ENCODE assay signal across 8 cellular contexts in genomic region chr3:36648241-36649034, GRCh38.
DNase-seq lines count a peak whose midpoint lies in the region; ATAC-seq and TF ChIP-seq lines count a peak whose summit lies in the region.

No MANE protein-coding gene starts in this region.

- H3K27me3 Mint-ChIP-seq in activated naive CD4-positive, alpha-beta T cell treated with anti-CD3 and anti-CD28 coated beads for 36 hours (ENCODE audit: low read depth): peaks cover 16% of the 10 kb centered on the region

- DNase-seq in Caki2 (ENCODE audit: low read depth) (peak; percentile 61), LHCN-M2 (ENCODE audit: low read depth) (peak; percentile 88), fibroblast of the aortic adventitia (ENCODE audit: low read depth) (peak; percentile 96), NCI-H82 treated with DMSO at 0.1 percent for 48 hours (lab: John Stamatoyannopoulos, UW; ENCODE audit: unreplicated experiment) (no peak), DMS 273 (lab: John Stamatoyannopoulos, UW; ENCODE audit: unreplicated experiment) (no peak)
- no peak for DNase-seq in activated naive CD4-positive, alpha-beta T cell treated with anti-CD3 and anti-CD28 coated beads for 36 hours
- no peak for DNase-seq in NK-92 treated with Interleukin-12 subunit alpha and Interleukin-12 subunit beta, amount 100 ng/mL, for 24 hours (lab: John Stamatoyannopoulos, UW)

- intact Hi-C loops in activated naive CD4-positive, alpha-beta T cell treated with anti-CD3 and anti-CD28 coated beads for 36 hours (cut with micrococcal nuclease): no loop called here

- in situ Hi-C loops in Caki2 (cut with HindIII; ENCODE audit: low pct_unique_long_range_greater_than_20kb, low sequenced_read_pairs): no loop called here

- no peak overlapping the region for H3K4me3 ChIP-seq in fibroblast of the aortic adventitia (ENCODE audit: low read depth, low read length)

- CTCF ChIA-PET in activated naive CD4-positive, alpha-beta T cell treated with anti-CD3 and anti-CD28 coated beads for 36 hours (lab: Charles Lee): no interaction called here

- H3K4me1 Mint-ChIP-seq in activated naive CD4-positive, alpha-beta T cell treated with anti-CD3 and anti-CD28 coated beads for 36 hours (ENCODE audit: low read depth): no peaks in the 10 kb centered on the region

- H3K4me3 Mint-ChIP-seq in activated naive CD4-positive, alpha-beta T cell treated with anti-CD3 and anti-CD28 coated beads for 36 hours: no peak overlapping the region

- ATAC-seq in GM21786 (IDR thresholded peaks at IDR 0.05; ENCODE audit: unreplicated experiment): peak; percentile 95

- no peak overlapping the region for H3K27ac Mint-ChIP-seq in activated naive CD4-positive, alpha-beta T cell treated with anti-CD3 and anti-CD28 coated beads for 36 hours

- TF ChIP-seq CTCF in fibroblast of the aortic adventitia (IDR thresholded peaks at IDR 0.05; ENCODE audit: insufficient read depth, low read length): no peak

- no peaks in the 10 kb centered on the region for H3K9me3 Mint-ChIP-seq in activated naive CD4-positive, alpha-beta T cell treated with anti-CD3 and anti-CD28 coated beads for 36 hours

- no peaks in the 10 kb centered on the region for H3K36me3 Mint-ChIP-seq in activated naive CD4-positive, alpha-beta T cell treated with anti-CD3 and anti-CD28 coated beads for 36 hours (ENCODE audit: low read depth)

Comparison
In these comparisons a context has a peak if more than half of its experiments do, and no peak if none do; other contexts are left out.
1. DNase-seq: peak in Caki2 (single experiment), LHCN-M2 (single experiment) and fibroblast of the aortic adventitia (single experiment); none in NCI-H82 treated with DMSO at 0.1 percent for 48 hours (single experiment), DMS 273 (single experiment), activated naive CD4-positive, alpha-beta T cell treated with anti-CD3 and anti-CD28 coated beads for 36 hours (single experiment) and NK-92 treated with Interleukin-12 subunit alpha and Interleukin-12 subunit beta, amount 100 ng/mL, for 24 hours (single experiment).